In genomic region chr20:5531318-5532081, GRCh38 we compare ENCODE assay signal across 10 cellular contexts.
DNase-seq lines count a peak whose midpoint lies in the region; FAIRE-seq and TF ChIP-seq lines count a peak whose summit lies in the region.
"Had no signal": no experiment of that assay in that cellular context is flagged by ENCODE, and none has a peak within 500 bp of the region (broad histone marks: within the 10 kb centered on the region; RNA-seq: fewer than 3 reads in every experiment).

No MANE protein-coding gene starts in this region.

- no peak overlapping the region for H3K4me3 Mint-ChIP-seq in activated naive CD4-positive, alpha-beta T cell treated with anti-CD3 and anti-CD28 coated beads, Interleukin-2, amount 50 U/mL, for 24 hours

- TF ChIP-seq CTCF in fibroblast of pulmonary artery (IDR thresholded peaks at IDR 0.05; ENCODE audit: low read length, missing control alignments) = no peak
- no peak for TF ChIP-seq CTCF in BE2C (IDR thresholded peaks at IDR 0.05; ENCODE audit: low read depth, low read length)

- no peaks in the 10 kb centered on the region for H3K27me3 Mint-ChIP-seq in activated naive CD4-positive, alpha-beta T cell treated with anti-CD3 and anti-CD28 coated beads, Interleukin-2, amount 50 U/mL, for 24 hours

- peak overlapping the region; percentile 20 for H3K27ac Mint-ChIP-seq in activated naive CD4-positive, alpha-beta T cell treated with anti-CD3 and anti-CD28 coated beads, Interleukin-2, amount 50 U/mL, for 24 hours

- H3K27me3 ChIP-seq in BE2C = peaks cover 18% of the 10 kb centered on the region

- peaks cover 21% of the 10 kb centered on the region for H3K4me1 Mint-ChIP-seq in activated naive CD4-positive, alpha-beta T cell treated with anti-CD3 and anti-CD28 coated beads, Interleukin-2, amount 50 U/mL, for 24 hours

- no peaks in the 10 kb centered on the region for H3K4me1 ChIP-seq in BE2C
- H3K4me1 ChIP-seq: foreskin keratinocyte had no signal

- no peaks in the 10 kb centered on the region for H3K36me3 ChIP-seq in BE2C

- TF ChIP-seq POLR2A in GM12892 (IDR thresholded peaks at IDR 0.05; ENCODE audit: low read depth, low read length) = no peak

- FAIRE-seq in GM12892 (lab: Jason Lieb, UNC) = no peak

- no peaks in the 10 kb centered on the region for H3K36me3 Mint-ChIP-seq in activated naive CD4-positive, alpha-beta T cell treated with anti-CD3 and anti-CD28 coated beads, Interleukin-2, amount 50 U/mL, for 24 hours

- H3K9me3 Mint-ChIP-seq in activated naive CD4-positive, alpha-beta T cell treated with anti-CD3 and anti-CD28 coated beads, Interleukin-2, amount 50 U/mL, for 24 hours = no peaks in the 10 kb centered on the region

- no peak for DNase-seq in activated naive CD4-positive, alpha-beta T cell (lab: John Stamatoyannopoulos, UW)
- DNase-seq in UCSD-AML1 (lab: John Stamatoyannopoulos, UW; ENCODE audit: unreplicated experiment) = peak; percentile 29
- peak; percentile 86 for DNase-seq in fibroblast of pulmonary artery (ENCODE audit: low read depth)
- peak; percentile 54 for DNase-seq in skeletal muscle cell (ENCODE audit: low read depth)
- DNase-seq in HPDE6-E6E7 (ENCODE audit: extremely low spot score) = no peak
- no peak for DNase-seq in BE2C
- DNase-seq in GM12892 (ENCODE audit: insufficient read length) = no peak
- DNase-seq: NCI-H1930 had no signal

- H3K9me3 ChIP-seq in BE2C = no peaks in the 10 kb centered on the region

- no peak overlapping the region for H3K4me3 ChIP-seq in fibroblast of pulmonary artery (replicated peaks; ENCODE audit: low read depth, low read length)
- H3K4me3 ChIP-seq in skeletal muscle cell (ENCODE audit: low read depth, low read length) = no peak overlapping the region
- no peak overlapping the region for H3K4me3 ChIP-seq in BE2C (ENCODE audit: low read depth, low read length)

Comparison
In these comparisons a context has a peak if more than half of its experiments do, and no peak if none do; other contexts are left out.
1. DNase-seq: peak in UCSD-AML1 (single experiment), fibroblast of pulmonary artery (single experiment) and skeletal muscle cell (single experiment); none in activated naive CD4-positive, alpha-beta T cell (0 of 4), HPDE6-E6E7 (single experiment), BE2C (single experiment) and GM12892 (single experiment).